7 cellular contexts compared by ENCODE assay signal in the genomic region with DNA sequence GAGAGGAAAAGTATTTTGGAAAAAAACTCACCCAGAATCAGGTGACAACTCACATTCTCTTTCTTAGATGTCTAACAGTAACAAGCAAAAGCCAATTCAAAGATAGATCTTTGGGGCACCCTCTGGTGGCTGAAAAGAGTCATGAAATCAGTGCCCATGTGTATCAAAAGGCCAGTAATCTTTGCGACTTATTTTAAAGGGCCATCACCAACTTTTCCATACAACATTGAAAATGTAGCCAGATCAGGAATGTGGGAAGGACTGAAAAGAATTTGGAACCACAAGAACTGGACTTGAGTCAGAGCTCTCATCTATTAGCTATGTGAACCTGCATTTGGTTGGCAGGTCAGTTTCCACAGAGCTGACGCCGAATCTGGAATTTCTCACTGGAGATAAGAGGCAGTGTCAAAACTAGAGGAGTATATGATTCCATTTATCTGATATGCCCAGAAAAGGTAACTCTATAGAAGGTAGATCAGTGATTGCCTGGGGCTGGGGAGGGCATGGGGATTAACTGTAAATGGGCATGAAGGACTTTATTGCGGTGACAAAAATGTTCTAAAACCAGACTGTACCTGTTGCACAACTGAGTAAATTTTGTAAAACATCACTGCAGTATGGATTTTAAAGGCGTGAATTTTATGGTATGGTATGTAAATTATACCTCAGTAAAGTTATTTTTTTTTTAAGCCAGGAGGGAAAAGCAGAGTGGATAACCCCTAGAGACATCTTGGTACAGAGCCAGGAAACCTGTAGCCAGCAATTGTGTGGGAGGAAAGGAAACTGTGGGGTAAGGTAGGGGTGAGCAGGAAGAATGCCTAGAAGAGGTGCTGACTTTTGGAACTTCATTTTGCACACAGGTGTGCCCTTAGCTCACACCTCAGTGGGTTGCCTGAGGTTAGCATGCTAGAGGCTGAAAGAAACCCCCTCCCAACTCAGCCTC.
A peak's percentile ranks its signal among the peaks of the same experiment; 100 is the strongest.
DNase-seq lines count a peak whose midpoint lies in the region; ATAC-seq and TF ChIP-seq lines count a peak whose summit lies in the region.

No MANE protein-coding gene starts in this region.

- POLR2A ChIA-PET in T-cell (lab: Charles Lee), result interaction anchor here in 1 of 2 donors (0.5 to 0.6 kb wide), 2 partner anchors 48 to 128 kb away, joined by 3 read pairs; no protein-coding TSS in a partner anchor

- ATAC-seq in HG02588 (IDR thresholded peaks at IDR 0.05; ENCODE audit: unreplicated experiment), result peak; percentile 90
- ATAC-seq in T-cell (replicated peaks in 1 of 4), result peak; percentile 82 to 89 (median 85)

- no peaks in the 10 kb centered on the region for H3K27me3 Mint-ChIP-seq in T-cell

- no peaks in the 10 kb centered on the region for H3K9me3 Mint-ChIP-seq in T-cell

- no peak overlapping the region for H3K4me3 ChIP-seq in ascending aorta

- TF ChIP-seq CTCF in GM12873 (IDR thresholded peaks at IDR 0.05; ENCODE audit: insufficient read depth, low read depth, low read length, missing control alignments), result peak; percentile 75
- peak; percentile 29 to 73 (median 70) for TF ChIP-seq CTCF in ascending aorta (IDR thresholded peaks at IDR 0.05)

- no peaks in the 10 kb centered on the region for H3K9me3 ChIP-seq in ascending aorta

- intact Hi-C loops in ascending aorta (cut with DNase I), result loop anchor here (2.0 to 5.0 kb wide), 2 partner anchors 125 to 492 kb away; partner anchors contain the start of gene CEP85L

- H3K27me3 ChIP-seq in ascending aorta, result no peaks in the 10 kb centered on the region

- no peak overlapping the region for H3K27ac ChIP-seq in ascending aorta

- H3K4me3 Mint-ChIP-seq in T-cell, result peak overlapping the region in 1 of 3 donors; percentile 44

- peaks cover 0 to 4% of the 10 kb centered on the region in 2 donors for H3K4me1 ChIP-seq in ascending aorta

- peak; percentile 68 for DNase-seq in NCI-H1436 (lab: John Stamatoyannopoulos, UW)
- peak; percentile 30 to 75 (median 58) for DNase-seq in T-cell
- peak; percentile 17 to 87 for DNase-seq in ascending aorta (ENCODE audit: low spot score in 2 of 2)
- peak; percentile 60 for DNase-seq in hepatic stellate cell (ENCODE audit: low spot score)
- DNase-seq in smooth muscle cell of the brain vasculature (ENCODE audit: low read depth, low spot score), result peak; percentile 49

- H3K36me3 ChIP-seq in ascending aorta, result no peaks in the 10 kb centered on the region

- peaks cover 20 to 24% (median 24%) of the 10 kb centered on the region in 3 donors for H3K4me1 Mint-ChIP-seq in T-cell

- H3K36me3 Mint-ChIP-seq in T-cell, result no peaks in the 10 kb centered on the region

- CTCF ChIA-PET in T-cell (lab: Charles Lee), result interaction anchor here (0.5 to 2.0 kb wide), 12 partner anchors 11 to 247 kb away, joined by 3 to 14 read pairs (median 4); partner anchors contain the start of gene CEP85L (in 1 of the 2)

- H3K27ac Mint-ChIP-seq in T-cell, result peak overlapping the region; percentile 65 to 71
